Comparison of ENCODE assay signal across 9 cellular contexts in the genomic region with DNA sequence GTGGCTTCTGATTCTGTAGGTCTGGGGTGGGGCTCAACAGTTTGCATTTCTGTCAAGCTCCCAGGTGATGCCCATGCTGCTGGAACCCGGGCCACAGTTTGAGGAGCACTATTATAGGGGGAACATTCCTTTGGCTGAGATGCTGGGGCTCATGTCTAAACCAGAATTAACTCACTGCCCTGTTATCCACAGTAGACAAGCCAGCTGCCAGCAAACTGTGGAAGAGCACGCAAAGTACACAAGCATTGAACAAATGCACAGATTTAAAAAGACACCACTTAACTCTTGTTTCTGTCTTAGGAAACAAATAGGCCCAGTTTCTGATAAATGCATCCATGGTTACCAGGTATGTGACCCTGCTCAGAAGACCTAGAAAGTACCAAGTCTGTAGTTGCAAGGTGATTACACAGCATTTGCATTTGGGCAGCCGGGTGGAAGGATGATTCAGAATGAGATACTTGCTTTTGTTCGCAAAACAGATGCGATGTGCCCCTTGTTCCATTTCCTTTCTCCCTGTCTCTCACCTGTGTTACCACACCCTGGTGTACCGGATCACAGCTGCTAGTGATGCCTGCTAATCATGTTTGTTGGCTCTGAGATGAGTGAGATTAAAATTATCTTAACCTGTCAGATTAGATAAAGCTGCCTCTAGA.
DNase-seq lines count a peak whose midpoint lies in the region; ATAC-seq lines count a peak whose summit lies in the region.
"Had no signal": no experiment of that assay in that cellular context is flagged by ENCODE, and none has a peak within 500 bp of the region (broad histone marks: within the 10 kb centered on the region; RNA-seq: fewer than 3 reads in every experiment).

No MANE protein-coding gene starts in this region.

- DNase-seq in HK-2 (ENCODE audit: unreplicated experiment) = peak; percentile 35
- peak; percentile 24 for DNase-seq in glomerular visceral epithelial cell (ENCODE audit: extremely low spot score)
- no peak for DNase-seq in GDM1 (lab: John Stamatoyannopoulos, UW)
- DNase-seq in SIG-M5 treated with dmso at 0.1 percent for 504 hours (lab: John Stamatoyannopoulos, UW; ENCODE audit: unreplicated experiment) = no peak
- DNase-seq in SW 1271 (lab: John Stamatoyannopoulos, UW) = no peak
- DNase-seq in Ammon's horn (ENCODE audit: low spot score) = no peak
- DNase-seq: activated effector memory CD4-positive, alpha-beta T cell treated with anti-CD3 and anti-CD28 coated beads, Interleukin-2, amount 50 U/mL, for 16 hours had no signal

- ATAC-seq in GM18861 (IDR thresholded peaks at IDR 0.05; ENCODE audit: unreplicated experiment) (peak; percentile 82), GM21619 (IDR thresholded peaks at IDR 0.05; ENCODE audit: unreplicated experiment) (peak; percentile 74)

Comparison
In these comparisons a context has a peak if more than half of its experiments do, and no peak if none do; other contexts are left out.
1. DNase-seq: peak in HK-2 (single experiment) and glomerular visceral epithelial cell (single experiment); none in GDM1 (single experiment), SIG-M5 treated with dmso at 0.1 percent for 504 hours (single experiment), SW 1271 (0 of 2) and Ammon's horn (single experiment).